In the genomic region with DNA sequence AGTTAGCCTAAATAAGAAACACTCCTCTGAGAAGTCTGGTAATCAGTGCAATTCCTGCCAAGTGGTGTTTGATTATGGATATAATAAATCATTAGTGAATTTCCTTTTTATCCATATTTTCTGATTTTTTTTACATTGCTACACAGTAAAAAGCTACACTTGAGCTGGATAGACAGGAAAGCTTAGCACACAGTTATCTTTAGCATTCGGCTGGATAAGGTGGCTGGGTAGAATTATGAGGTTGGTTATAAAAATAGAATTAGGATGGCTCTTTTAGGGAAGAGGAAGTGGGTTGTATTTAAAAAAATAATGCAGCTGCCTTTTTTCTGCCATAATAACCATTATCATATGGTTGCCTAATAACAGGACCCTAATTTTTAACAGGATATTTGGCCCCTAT, we compare ENCODE assay signal across 16 cellular contexts.
DNase-seq lines count a peak whose midpoint lies in the region; ATAC-seq and TF ChIP-seq lines count a peak whose summit lies in the region.
"Had no signal": no experiment of that assay in that cellular context is flagged by ENCODE, and none has a peak within 500 bp of the region (broad histone marks: within the 10 kb centered on the region; RNA-seq: fewer than 3 reads in every experiment).

No MANE protein-coding gene starts in this region.

- intact Hi-C loops in heart left ventricle (cut with DNase I) (no loop called here), Right ventricle myocardium inferior (cut with DNase I) (no loop called here), left ventricle myocardium inferior (cut with micrococcal nuclease) (no loop called here), lower leg skin (cut with DNase I; ENCODE audit: low total_unique reads) (loop anchor here (5.0 kb wide), 1 partner anchor 1796 kb away; no protein-coding TSS in a partner anchor)

- WGBS in heart left ventricle, 4 donors: 12 to 14% (median 13%) methylated on average over 1 of the region's 1 CpG
- WGBS in lower leg skin, 2 donors: 52 to 58% methylated on average over 1 of the region's 1 CpG

- H3K9me3 ChIP-seq in heart left ventricle (no peaks in the 10 kb centered on the region), left ventricle myocardium inferior (replicated peaks) (no peaks in the 10 kb centered on the region), thoracic aorta (no peaks in the 10 kb centered on the region)

- peak overlapping the region in 10 of 12 donors; percentile 56 to 86 (median 70) for H3K27ac ChIP-seq in heart left ventricle
- peak overlapping the region; percentile 67 for H3K27ac ChIP-seq in left ventricle myocardium inferior (replicated peaks)
- peak overlapping the region in 1 of 2 donors; percentile 41 for H3K27ac ChIP-seq in thoracic aorta

- peaks cover 0 to 10% (median 0%) of the 10 kb centered on the region in 12 donors for H3K4me1 ChIP-seq in heart left ventricle
- no peaks in the 10 kb centered on the region for H3K4me1 ChIP-seq in left ventricle myocardium inferior
- peaks cover 9 to 18% of the 10 kb centered on the region in 2 donors for H3K4me1 ChIP-seq in thoracic aorta (ENCODE audit: control insufficient read depth in 1 of 2, low read depth in 2 of 2)

- TF ChIP-seq CTCF in heart left ventricle (IDR thresholded peaks at IDR 0.05): no peak
- no peak for TF ChIP-seq CTCF in left ventricle myocardium inferior (IDR thresholded peaks at IDR 0.05; ENCODE audit: borderline replicate concordance)
- TF ChIP-seq CTCF in thoracic aorta (IDR thresholded peaks at IDR 0.05): no peak
- no peak for TF ChIP-seq CTCF in lower leg skin (IDR thresholded peaks at IDR 0.05)

- H3K27me3 ChIP-seq in heart left ventricle (no peaks in the 10 kb centered on the region), left ventricle myocardium inferior (ENCODE audit: low read depth) (no peaks in the 10 kb centered on the region), thoracic aorta (replicated peaks; ENCODE audit: insufficient read depth) (no peaks in the 10 kb centered on the region)

- H3K36me3 ChIP-seq in heart left ventricle: no peaks in the 10 kb centered on the region
- no peaks in the 10 kb centered on the region for H3K36me3 ChIP-seq in left ventricle myocardium inferior
- no peaks in the 10 kb centered on the region for H3K36me3 ChIP-seq in thoracic aorta

- ATAC-seq in heart left ventricle (peak; percentile 69 to 92 (median 86)), Right ventricle myocardium inferior (no peak), thoracic aorta (ENCODE audit: insufficient number of reproducible peaks, low FRiP score, low read depth) (no peak), GM18519 (IDR thresholded peaks at IDR 0.05; ENCODE audit: low FRiP score, unreplicated experiment) (no peak)

- H3K4me3 ChIP-seq in heart left ventricle (peak overlapping the region in 10 of 12 donors; percentile 1 to 40 (median 21)), left ventricle myocardium inferior (peak overlapping the region; percentile 48), thoracic aorta (peak overlapping the region; percentile 36), lower leg skin (ENCODE audit: low read depth, poor library complexity, severe bottlenecking) (no peak overlapping the region)

- no peak for DNase-seq in heart left ventricle
- no peak for DNase-seq in Right ventricle myocardium inferior (ENCODE audit: missing footprints)
- peak; percentile 77 for DNase-seq in NOMO-1 treated with DMSO at 0.1 percent for 48 hours (lab: John Stamatoyannopoulos, UW; ENCODE audit: unreplicated experiment)
- DNase-seq in left ventricle myocardium inferior: no peak
- DNase-seq in thoracic aorta (ENCODE audit: low spot score): no peak
- no peak for DNase-seq in lower leg skin (ENCODE audit: low spot score in 2 of 2)
- DNase-seq in D341Med (ENCODE audit: low spot score): no peak
- DNase-seq: C1 segment of cervical spinal cord, DMS153, H9, IMR-90, NCI-H1436, NCI-H2029, NCI-H2171 treated with DMSO at 0.1 percent for 48 hours, NCI-H82 had no signal

- no peak for TF ChIP-seq POLR2A in heart left ventricle (IDR thresholded peaks at IDR 0.05)
- TF ChIP-seq POLR2A in lower leg skin (IDR thresholded peaks at IDR 0.05): no peak

Comparison
In these comparisons a context has a peak if more than half of its experiments do, and no peak if none do; other contexts are left out.
1. ATAC-seq: peak in heart left ventricle (4 of 4); none in Right ventricle myocardium inferior (single experiment), thoracic aorta (single experiment) and GM18519 (single experiment).